1 cellular context compared by ENCODE assay signal in the genomic region with DNA sequence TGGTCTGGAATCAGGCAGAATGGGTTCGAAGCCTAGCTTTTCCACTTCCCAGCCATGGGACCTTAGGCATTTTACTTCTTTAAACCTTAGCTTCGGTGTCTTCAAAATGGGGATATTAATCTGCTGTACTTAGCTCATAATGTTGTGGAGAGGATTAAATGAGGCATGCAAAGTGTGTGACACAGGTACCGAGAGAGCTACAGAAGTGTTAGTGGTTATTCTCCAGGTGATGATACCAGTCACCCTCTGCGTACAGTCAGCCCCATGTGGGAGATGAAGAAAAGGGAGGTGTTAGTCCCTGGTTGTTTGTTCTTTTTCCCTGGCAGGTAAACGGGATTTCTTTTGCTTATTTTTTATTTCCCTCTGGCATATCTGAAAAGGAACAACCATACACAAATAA.
TF ChIP-seq lines count a peak whose summit lies in the region.

No MANE protein-coding gene starts in this region.

TF ChIP-seq in SK-N-SH treated with all-trans-retinoic acid at 6 μM for 48 hours, 23 proteins besides CTCF, POLR2A, EP300 and RAD21 (continued from another document):
- TF ChIP-seq, protein P1, sequence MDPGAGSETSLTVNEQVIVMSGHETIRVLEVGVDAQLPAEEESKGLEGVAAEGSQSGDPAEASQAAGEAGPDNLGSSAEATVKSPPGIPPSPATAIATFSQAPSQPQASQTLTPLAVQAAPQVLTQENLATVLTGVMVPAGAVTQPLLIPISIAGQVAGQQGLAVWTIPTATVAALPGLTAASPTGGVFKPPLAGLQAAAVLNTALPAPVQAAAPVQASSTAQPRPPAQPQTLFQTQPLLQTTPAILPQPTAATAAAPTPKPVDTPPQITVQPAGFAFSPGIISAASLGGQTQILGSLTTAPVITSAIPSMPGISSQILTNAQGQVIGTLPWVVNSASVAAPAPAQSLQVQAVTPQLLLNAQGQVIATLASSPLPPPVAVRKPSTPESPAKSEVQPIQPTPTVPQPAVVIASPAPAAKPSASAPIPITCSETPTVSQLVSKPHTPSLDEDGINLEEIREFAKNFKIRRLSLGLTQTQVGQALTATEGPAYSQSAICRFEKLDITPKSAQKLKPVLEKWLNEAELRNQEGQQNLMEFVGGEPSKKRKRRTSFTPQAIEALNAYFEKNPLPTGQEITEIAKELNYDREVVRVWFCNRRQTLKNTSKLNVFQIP (CRISPR knock-in tag; IDR thresholded peaks at IDR 0.05; ENCODE audit: borderline replicate concordance, low read depth), result no peak
